12 cellular contexts compared by ENCODE assay signal in the genomic region with DNA sequence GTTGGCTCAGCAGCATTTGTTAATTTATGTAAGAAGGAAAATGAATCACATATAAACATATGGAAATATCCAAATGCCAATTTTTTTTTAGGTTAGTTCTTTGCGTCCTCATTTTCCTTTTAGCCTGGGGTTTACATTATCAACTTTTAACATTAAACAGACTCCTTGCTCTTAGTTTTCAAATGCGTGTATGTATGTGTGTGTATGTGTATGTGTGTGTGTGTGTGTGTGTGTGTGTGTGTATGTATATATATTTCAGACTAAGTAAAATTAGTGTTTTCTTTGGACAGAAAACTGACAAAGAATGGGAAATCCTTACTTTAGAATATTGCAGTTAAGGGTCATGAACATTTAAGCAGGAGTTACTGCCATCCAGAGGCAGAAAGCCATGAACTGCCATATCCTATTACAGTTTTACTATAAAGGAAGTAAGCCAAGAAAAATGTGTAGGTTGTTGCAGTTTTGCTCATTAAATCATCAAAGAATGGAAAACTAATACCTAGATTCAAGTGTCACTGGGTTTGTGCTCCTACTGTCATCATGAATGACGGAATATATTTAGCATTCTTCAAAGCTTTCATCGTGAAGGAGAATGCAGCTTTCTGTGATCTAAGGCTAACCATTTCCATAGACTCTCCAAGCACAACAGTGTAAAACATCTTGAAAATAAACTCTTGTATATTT.
DNase-seq lines count a peak whose midpoint lies in the region; ATAC-seq and TF ChIP-seq lines count a peak whose summit lies in the region.
"Had no signal": no experiment of that assay in that cellular context is flagged by ENCODE, and none has a peak within 500 bp of the region (broad histone marks: within the 10 kb centered on the region; RNA-seq: fewer than 3 reads in every experiment).

No MANE protein-coding gene starts in this region.

- no peaks in the 10 kb centered on the region for H3K4me1 Mint-ChIP-seq in activated CD8-positive, alpha-beta memory T cell treated with anti-CD3 and anti-CD28 coated beads, Interleukin-2, amount 10 ng/mL, durations not matched to agents 7 days and 5 days

- H3K36me3 ChIP-seq in trophoblast cell (ENCODE audit: control insufficient read depth in 1 of 2, insufficient read depth in 2 of 2, low read length in 2 of 2) (no peaks in the 10 kb centered on the region), sigmoid colon (no peaks in the 10 kb centered on the region)
- H3K36me3 ChIP-seq: upper lobe of left lung had no signal

- no peak overlapping the region for H2BK120ac ChIP-seq in trophoblast cell (ENCODE audit: insufficient read depth, low read length, poor library complexity)

- H2AFZ ChIP-seq in trophoblast cell (ENCODE audit: insufficient read depth, low read length, poor library complexity) = no peak overlapping the region

- peak; percentile 5 for DNase-seq in COR-L47 (lab: John Stamatoyannopoulos, UW)
- DNase-seq in LNCaP clone FGC (ENCODE audit: low read depth) = no peak
- peak; percentile 44 for DNase-seq in astrocyte of the cerebellum (ENCODE audit: low read depth)
- DNase-seq in kidney glomerular epithelial cell (lab: John Stamatoyannopoulos, UW) = peak; percentile 42
- DNase-seq in activated CD8-positive, alpha-beta memory T cell treated with anti-CD3 and anti-CD28 coated beads, Interleukin-2, amount 10 ng/mL, durations not matched to agents 7 days and 5 days = no peak
- DNase-seq in trophoblast cell = no peak
- no peak for DNase-seq in sigmoid colon
- no peak for DNase-seq in medulla oblongata (ENCODE audit: extremely low spot score)
- DNase-seq: activated CD4-positive, alpha-beta T cell treated with anti-CD3 and anti-CD28 coated beads for 48 hours; Calu3; MV-4-11; upper lobe of left lung had no signal

- no CpG with 5 or more reads among the region's 4 CpGs for WGBS in trophoblast cell (ENCODE audit: extremely low coverage, insufficient coverage, insufficient read length)
- 77 to 80% methylated on average over 4 of the region's 4 CpGs for WGBS in sigmoid colon, 2 donors

- no peak overlapping the region for H3K4me2 ChIP-seq in trophoblast cell (ENCODE audit: low read length)

- no peak overlapping the region for H3K23ac ChIP-seq in trophoblast cell (ENCODE audit: low read length)

- H2BK5ac ChIP-seq in trophoblast cell (ENCODE audit: low read depth, low read length, poor library complexity) = no peak overlapping the region

- no peaks in the 10 kb centered on the region for H3K36me3 Mint-ChIP-seq in activated CD8-positive, alpha-beta memory T cell treated with anti-CD3 and anti-CD28 coated beads, Interleukin-2, amount 10 ng/mL, durations not matched to agents 7 days and 5 days

- no peak for TF ChIP-seq POLR2A in sigmoid colon (IDR thresholded peaks at IDR 0.05)

- H3K4ac ChIP-seq in trophoblast cell (ENCODE audit: low read depth, low read length) = no peak overlapping the region

- H3K18ac ChIP-seq in trophoblast cell (ENCODE audit: low read length) = no peak overlapping the region

- H3K14ac ChIP-seq in trophoblast cell (ENCODE audit: low read length) = no peak overlapping the region

- no peaks in the 10 kb centered on the region for H3K27me3 Mint-ChIP-seq in activated CD8-positive, alpha-beta memory T cell treated with anti-CD3 and anti-CD28 coated beads, Interleukin-2, amount 10 ng/mL, durations not matched to agents 7 days and 5 days

- CTCF ChIA-PET in activated CD8-positive, alpha-beta memory T cell treated with anti-CD3 and anti-CD28 coated beads, Interleukin-2, amount 10 ng/mL, durations not matched to agents 7 days and 5 days (lab: Charles Lee) = no interaction called here

- H3K4me3 ChIP-seq in LNCaP clone FGC (ENCODE audit: low read depth, low read length) (no peak overlapping the region), astrocyte of the cerebellum (ENCODE audit: low read depth, low read length) (no peak overlapping the region), trophoblast cell (ENCODE audit: low read depth, low read length) (no peak overlapping the region), sigmoid colon (no peak overlapping the region)
- H3K4me3 ChIP-seq: upper lobe of left lung had no signal

- no peak overlapping the region for H2AK5ac ChIP-seq in trophoblast cell (ENCODE audit: low read length)

- H3K9me3 Mint-ChIP-seq in activated CD8-positive, alpha-beta memory T cell treated with anti-CD3 and anti-CD28 coated beads, Interleukin-2, amount 10 ng/mL, durations not matched to agents 7 days and 5 days (ENCODE audit: low read depth) = no peaks in the 10 kb centered on the region

- TF ChIP-seq EP300 in sigmoid colon (IDR thresholded peaks at IDR 0.05) = no peak

- H4K12ac ChIP-seq in trophoblast cell (ENCODE audit: low read depth, low read length) = no peak overlapping the region

- H3K4me1 ChIP-seq in trophoblast cell (ENCODE audit: control insufficient read depth in 1 of 2, insufficient read depth in 2 of 2, low read length in 2 of 2) (no peaks in the 10 kb centered on the region), sigmoid colon (no peaks in the 10 kb centered on the region)
- H3K4me1 ChIP-seq: upper lobe of left lung had no signal

- intact Hi-C loops in sigmoid colon (cut with DNase I) = no loop called here

- TF ChIP-seq CTCF in LNCaP clone FGC (IDR thresholded peaks at IDR 0.05; ENCODE audit: control insufficient read depth, extremely low read depth, insufficient read depth) = peak; percentile 18; the same call in 1 of the 2 replicates
- TF ChIP-seq CTCF in astrocyte of the cerebellum (IDR thresholded peaks at IDR 0.05; ENCODE audit: low read depth, low read length, missing control alignments) = peak; percentile 50
- no peak for TF ChIP-seq CTCF in sigmoid colon (IDR thresholded peaks at IDR 0.05)

- in situ Hi-C loops in astrocyte of the cerebellum (cut with HindIII; ENCODE audit: low sequenced_read_pairs) = no loop called here

- no peak overlapping the region for H3K27ac Mint-ChIP-seq in activated CD8-positive, alpha-beta memory T cell treated with anti-CD3 and anti-CD28 coated beads, Interleukin-2, amount 10 ng/mL, durations not matched to agents 7 days and 5 days

- no peak overlapping the region for H4K91ac ChIP-seq in trophoblast cell (ENCODE audit: low read depth, low read length)

- H3K27ac ChIP-seq in trophoblast cell (ENCODE audit: low read depth, low read length) = no peak overlapping the region
- no peak overlapping the region for H3K27ac ChIP-seq in sigmoid colon
- H3K27ac ChIP-seq: upper lobe of left lung had no signal

- H3K79me2 ChIP-seq in trophoblast cell (ENCODE audit: control insufficient read depth, insufficient read depth, low read length, poor library complexity) = no peaks in the 10 kb centered on the region

- H3K9ac ChIP-seq in trophoblast cell (ENCODE audit: low read length) = no peak overlapping the region

- H3K9me3 ChIP-seq in trophoblast cell (ENCODE audit: insufficient read depth, low read depth, low read length) = no peaks in the 10 kb centered on the region
- no peaks in the 10 kb centered on the region for H3K9me3 ChIP-seq in sigmoid colon
- H3K9me3 ChIP-seq: upper lobe of left lung had no signal

- ATAC-seq in activated CD8-positive, alpha-beta memory T cell treated with anti-CD3 and anti-CD28 coated beads, Interleukin-2, amount 10 ng/mL, durations not matched to agents 7 days and 5 days = no peak

- H4K8ac ChIP-seq in trophoblast cell (ENCODE audit: low read depth, low read length) = no peak overlapping the region

- H3K27me3 ChIP-seq in trophoblast cell (ENCODE audit: insufficient read depth, low read length) (no peaks in the 10 kb centered on the region), sigmoid colon (no peaks in the 10 kb centered on the region)
- H3K27me3 ChIP-seq: upper lobe of left lung had no signal

- H2BK12ac ChIP-seq in trophoblast cell (ENCODE audit: low read length) = no peak overlapping the region

- no peak overlapping the region for H3K4me3 Mint-ChIP-seq in activated CD8-positive, alpha-beta memory T cell treated with anti-CD3 and anti-CD28 coated beads, Interleukin-2, amount 10 ng/mL, durations not matched to agents 7 days and 5 days

- H3K79me1 ChIP-seq in trophoblast cell (ENCODE audit: low read length) = no peaks in the 10 kb centered on the region

Comparison
In these comparisons a context has a peak if more than half of its experiments do, and no peak if none do; other contexts are left out.
1. DNase-seq: peak in COR-L47 (single experiment), astrocyte of the cerebellum (single experiment) and kidney glomerular epithelial cell (single experiment); none in LNCaP clone FGC (single experiment), activated CD8-positive, alpha-beta memory T cell treated with anti-CD3 and anti-CD28 coated beads, Interleukin-2, amount 10 ng/mL, durations not matched to agents 7 days and 5 days (single experiment), trophoblast cell (0 of 2), sigmoid colon (single experiment) and medulla oblongata (single experiment).
2. CTCF ChIP-seq: peak in LNCaP clone FGC (single experiment) and astrocyte of the cerebellum (single experiment); none in sigmoid colon (0 of 4).